ENCODE assay signal across 7 cellular contexts in genomic region chr16:27242868-27243590, GRCh38. TPM values are rescaled to one million over a fixed set of nuclear protein-coding genes. Genes with fewer than 3 reads are reported as not detected.
DNase-seq lines count a peak whose midpoint lies in the region; ATAC-seq and TF ChIP-seq lines count a peak whose summit lies in the region.

No MANE protein-coding gene starts in this region.

- CTCF ChIA-PET in OCI-LY7 (lab: Charles Lee; ENCODE audit: unreplicated experiment) = no interaction called here

- peak overlapping the region; percentile 3; the same call in 1 of the 2 replicates for H3K4me2 ChIP-seq in OCI-LY7 (ENCODE audit: low read length)

- H3K9me3 Mint-ChIP-seq in brain = no peaks in the 10 kb centered on the region
- no peaks in the 10 kb centered on the region for H3K9me3 Mint-ChIP-seq in stimulated activated naive CD8-positive, alpha-beta T cell treated with anti-CD3 and anti-CD28 coated beads, Interleukin-15, amount 100 ng/mL, for 72 hours

- intact Hi-C loops in OCI-LY7 (cut with micrococcal nuclease; ENCODE audit: unreplicated experiment) = no loop called here

- H3K9me2 ChIP-seq in OCI-LY7 (ENCODE audit: insufficient read depth, low read length) = no peaks in the 10 kb centered on the region

- H3K4me3 ChIP-seq in OCI-LY7 (ENCODE audit: low read depth, low read length, poor library complexity, severe bottlenecking) = no peak overlapping the region

- H4K20me1 ChIP-seq in OCI-LY7 (ENCODE audit: insufficient read depth, low read length) = no peaks in the 10 kb centered on the region

- DNase-seq in OCI-LY7 (ENCODE audit: low spot score) (no peak), left lobe of liver (ENCODE audit: low spot score) (peak; percentile 43), NCI-H1048 (lab: John Stamatoyannopoulos, UW) (no peak)
- DNase-seq in stimulated activated naive CD8-positive, alpha-beta T cell treated with anti-CD3 and anti-CD28 coated beads, Interleukin-15, amount 100 ng/mL, for 72 hours = no peak
- no peak for DNase-seq in stimulated activated naive CD4-positive, alpha-beta T cell treated with Interleukin-2 at 50 U/mL for 16 hours (lab: John Stamatoyannopoulos, UW)

- BruUV-seq in OCI-LY7 (replicated peaks; lab: Mats Ljungman, UMichigan) = no TSS peak

- no peak overlapping the region for H2AFZ ChIP-seq in OCI-LY7 (ENCODE audit: low read length)

- peaks cover 6% of the 10 kb centered on the region for H3K4me1 ChIP-seq in OCI-LY7 (ENCODE audit: insufficient read depth, low read length, poor library complexity, severe bottlenecking)

- POLR2A ChIA-PET in OCI-LY7 (lab: Charles Lee) = interaction anchor here (0.6 to 1.5 kb wide), 3 partner anchors 9 to 598 kb away, joined by 3 to 5 read pairs (median 3); partner anchors contain the start of gene KDM8

- peaks cover 55% of the 10 kb centered on the region for H3K4me1 Mint-ChIP-seq in brain
- H3K4me1 Mint-ChIP-seq in stimulated activated naive CD8-positive, alpha-beta T cell treated with anti-CD3 and anti-CD28 coated beads, Interleukin-15, amount 100 ng/mL, for 72 hours = peaks cover 98% of the 10 kb centered on the region

- ATAC-seq in GM21447 (IDR thresholded peaks at IDR 0.05; ENCODE audit: unreplicated experiment) (peak; percentile 47), left lobe of liver (peak; percentile 61)
- peak; percentile 58 for ATAC-seq in stimulated activated naive CD8-positive, alpha-beta T cell treated with anti-CD3 and anti-CD28 coated beads, Interleukin-15, amount 100 ng/mL, for 72 hours

- peaks cover 4% of the 10 kb centered on the region for H3K27me3 Mint-ChIP-seq in brain
- H3K27me3 Mint-ChIP-seq in stimulated activated naive CD8-positive, alpha-beta T cell treated with anti-CD3 and anti-CD28 coated beads, Interleukin-15, amount 100 ng/mL, for 72 hours = no peaks in the 10 kb centered on the region

- H3K79me2 ChIP-seq in OCI-LY7 (ENCODE audit: insufficient read depth, low read depth, low read length) = no peaks in the 10 kb centered on the region

- peak overlapping the region; percentile 6 to 93 (median 74) for H3K27ac Mint-ChIP-seq in brain
- H3K27ac Mint-ChIP-seq in stimulated activated naive CD8-positive, alpha-beta T cell treated with anti-CD3 and anti-CD28 coated beads, Interleukin-15, amount 100 ng/mL, for 72 hours = peak overlapping the region; percentile 8 to 31

- TF ChIP-seq CTCF in OCI-LY7 (conservative IDR thresholded peaks at IDR 0.05; ENCODE audit: low read length) (no peak), brain (conservative IDR thresholded peaks at IDR 0.05) (no peak)

- no peaks in the 10 kb centered on the region for H3K9me3 ChIP-seq in OCI-LY7 (ENCODE audit: low read length)

- peaks cover 3% of the 10 kb centered on the region; the same call in 1 of the 2 replicates for H3K36me3 ChIP-seq in OCI-LY7 (ENCODE audit: insufficient read depth, low read length)

- H3K4me3 Mint-ChIP-seq in brain = peak overlapping the region; percentile 9 to 72 (median 64)
- peak overlapping the region; percentile 28 to 68 for H3K4me3 Mint-ChIP-seq in stimulated activated naive CD8-positive, alpha-beta T cell treated with anti-CD3 and anti-CD28 coated beads, Interleukin-15, amount 100 ng/mL, for 72 hours

- no peak overlapping the region for H3K27ac ChIP-seq in OCI-LY7 (ENCODE audit: low read depth, low read length, poor library complexity, severe bottlenecking)

- H3K36me3 Mint-ChIP-seq in brain = peaks cover 6% of the 10 kb centered on the region

RNA-seq across cellular contexts. Expression of gene NSMCE1, which starts 25.5 kb away (rescaled TPM):
- total RNA-seq in OCI-LY7 (2014; rRNA removed; shearing (Covaris generic)) = 51.1 and 52.1 TPM in 2 replicates
- total RNA-seq in OCI-LY7 (2022) (84.0 and 89.4 TPM in 2 replicates), left lobe of liver (27.9 TPM)
- polyA plus RNA-seq in brain (ENCODE audit: insufficient read depth, low read depth, low replicate concordance) = 140 TPM

RNA-seq across cellular contexts. Expression of gene KDM8, which starts 39.7 kb away (rescaled TPM):
- total RNA-seq in OCI-LY7 (2014; rRNA removed; shearing (Covaris generic)) = 12.4 and 14.2 TPM in 2 replicates
- total RNA-seq in OCI-LY7 (2022) = 14.5 and 24.3 TPM in 2 replicates
- polyA plus RNA-seq in brain (ENCODE audit: insufficient read depth, low read depth, low replicate concordance) = 6.4 TPM
- total RNA-seq in left lobe of liver = 73.7 TPM
